In genomic region chr16:87199379-87199778, GRCh38 we compare ENCODE assay signal across 2 cellular contexts.
TF ChIP-seq lines count a peak whose summit lies in the region.

No MANE protein-coding gene starts in this region.

TF ChIP-seq in HEK293, 187 proteins besides CTCF, POLR2A, EP300 and RAD21 (continued from another document):
- TF ChIP-seq ZNF10 (tag by site-specific recombination; IDR thresholded peaks at IDR 0.05) (no peak), ZNF473 (tag by site-specific recombination; IDR thresholded peaks at IDR 0.05) (no peak), ZNF843 (tag by site-specific recombination; IDR thresholded peaks at IDR 0.05) (no peak), ZFHX2 (tag by site-specific recombination; conservative IDR thresholded peaks at IDR 0.05) (peak; percentile 96), KLF1 (tag by site-specific recombination; IDR thresholded peaks at IDR 0.05) (no peak), ZNF132 (tag by site-specific recombination; IDR thresholded peaks at IDR 0.05; ENCODE audit: borderline replicate concordance) (no peak), ZNF174 (tag by site-specific recombination; IDR thresholded peaks at IDR 0.05) (no peak), ZNF76 (tag by site-specific recombination; IDR thresholded peaks at IDR 0.05; ENCODE audit: borderline replicate concordance, low read depth) (no peak)

TF ChIP-seq in K562, 482 proteins besides CTCF, POLR2A, EP300 and RAD21:
- TF ChIP-seq, protein P1, sequence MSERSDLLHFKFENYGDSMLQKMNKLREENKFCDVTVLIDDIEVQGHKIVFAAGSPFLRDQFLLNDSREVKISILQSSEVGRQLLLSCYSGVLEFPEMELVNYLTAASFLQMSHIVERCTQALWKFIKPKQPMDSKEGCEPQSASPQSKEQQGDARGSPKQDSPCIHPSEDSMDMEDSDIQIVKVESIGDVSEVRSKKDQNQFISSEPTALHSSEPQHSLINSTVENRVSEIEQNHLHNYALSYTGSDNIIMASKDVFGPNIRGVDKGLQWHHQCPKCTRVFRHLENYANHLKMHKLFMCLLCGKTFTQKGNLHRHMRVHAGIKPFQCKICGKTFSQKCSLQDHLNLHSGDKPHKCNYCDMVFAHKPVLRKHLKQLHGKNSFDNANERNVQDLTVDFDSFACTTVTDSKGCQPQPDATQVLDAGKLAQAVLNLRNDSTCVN (CRISPR knock-in tag; IDR thresholded peaks at IDR 0.05): 0 out of 2 replicates have a peak, but pooled peaks have one; percentile 23
- TF ChIP-seq ELF2 (CRISPR knock-in tag; IDR thresholded peaks at IDR 0.05): no peak
